ENCODE assay signal across 5 cellular contexts in genomic region chr6:154779157-154779556, GRCh38. TPM values are rescaled to one million over a fixed set of nuclear protein-coding genes. Genes with fewer than 3 reads are reported as not detected.
DNase-seq lines count a peak whose midpoint lies in the region; ATAC-seq and TF ChIP-seq lines count a peak whose summit lies in the region.
"Not testable (repeated sequence)": the region's sequence is repeated elsewhere in the genome, so short reads cannot be mapped to it uniquely, and the experiment has no call there.

No MANE protein-coding gene starts in this region.

- peaks cover 43% of the 10 kb centered on the region for H3K36me3 ChIP-seq in CD4-positive, CD25-positive, alpha-beta regulatory T cell (ENCODE audit: control insufficient read depth, insufficient read depth, low read length)
- not testable (repeated sequence) for H3K36me3 ChIP-seq in mucosa of descending colon (ENCODE audit: low read depth)

- CTCF ChIA-PET in WTC11 (lab: Charles Lee), result not testable (repeated sequence)

- ATAC-seq in CD4-positive, CD25-positive, alpha-beta regulatory T cell (ENCODE audit: low read depth in 2 of 2); WTC11; memory B cell (ENCODE audit: low read depth): not testable (repeated sequence)
- ATAC-seq in left colon (peak; percentile 71), mucosa of descending colon (peak; percentile 49)

- not testable (repeated sequence) for H3K9me3 ChIP-seq in CD4-positive, CD25-positive, alpha-beta regulatory T cell (ENCODE audit: control insufficient read depth in 2 of 2, low read length in 2 of 2); mucosa of descending colon

- TF ChIP-seq CTCF in WTC11 (IDR thresholded peaks at IDR 0.05); mucosa of descending colon (IDR thresholded peaks at IDR 0.05): not testable (repeated sequence)

- intact Hi-C loops in left colon (cut with DNase I, micrococcal nuclease); mucosa of descending colon (cut with DNase I, micrococcal nuclease): not testable (repeated sequence)

- not testable (repeated sequence) for DNase-seq in CD4-positive, CD25-positive, alpha-beta regulatory T cell; WTC11 (ENCODE audit: low spot score); left colon; memory B cell (ENCODE audit: low spot score in 2 of 2); mucosa of descending colon

- not testable (repeated sequence) for H3K4me3 Mint-ChIP-seq in CD4-positive, CD25-positive, alpha-beta regulatory T cell; WTC11; memory B cell

- H3K9me3 Mint-ChIP-seq in CD4-positive, CD25-positive, alpha-beta regulatory T cell; WTC11; memory B cell: not testable (repeated sequence)

- H3K4me1 ChIP-seq in CD4-positive, CD25-positive, alpha-beta regulatory T cell (ENCODE audit: control insufficient read depth, insufficient read depth, low read length, poor library complexity, severe bottlenecking); mucosa of descending colon (ENCODE audit: low read depth): not testable (repeated sequence)

- H3K27me3 Mint-ChIP-seq in CD4-positive, CD25-positive, alpha-beta regulatory T cell; WTC11 (ENCODE audit: low read depth); memory B cell: not testable (repeated sequence)

- POLR2A ChIA-PET in WTC11 (lab: Charles Lee), result not testable (repeated sequence)

- H3K4me1 Mint-ChIP-seq in CD4-positive, CD25-positive, alpha-beta regulatory T cell, result peaks cover 26 to 59% (median 42%) of the 10 kb centered on the region in 4 donors
- not testable (repeated sequence) for H3K4me1 Mint-ChIP-seq in WTC11, memory B cell

- peak overlapping the region in 2 of 3 donors; percentile 7 to 52 for H3K27ac Mint-ChIP-seq in CD4-positive, CD25-positive, alpha-beta regulatory T cell
- H3K27ac Mint-ChIP-seq in WTC11 (peak overlapping the region; percentile 10; the same call in 1 of the 2 replicates), memory B cell (peak overlapping the region; percentile 47)

- H3K4me3 ChIP-seq in CD4-positive, CD25-positive, alpha-beta regulatory T cell (ENCODE audit: low read depth, low read length); mucosa of descending colon: not testable (repeated sequence)

- not testable (repeated sequence) for H3K27me3 ChIP-seq in CD4-positive, CD25-positive, alpha-beta regulatory T cell (ENCODE audit: control insufficient read depth, insufficient read depth, low read length)

- not testable (repeated sequence) for H3K27ac ChIP-seq in CD4-positive, CD25-positive, alpha-beta regulatory T cell (ENCODE audit: insufficient read depth, low read length, poor library complexity, severe bottlenecking)

- H3K36me3 Mint-ChIP-seq in CD4-positive, CD25-positive, alpha-beta regulatory T cell, result peaks cover 38% of the 10 kb centered on the region
- H3K36me3 Mint-ChIP-seq in WTC11, result peaks cover 15% of the 10 kb centered on the region
- H3K36me3 Mint-ChIP-seq in memory B cell, result peaks cover 22% of the 10 kb centered on the region

RNA-seq across cellular contexts. Expression of gene SCAF8, which starts 45.9 kb away (rescaled TPM):
- total RNA-seq in CD4-positive, CD25-positive, alpha-beta regulatory T cell, result 72.0 TPM
- 10 to 100 TPM; 13.7 to 16.0 (median 14.8) TPM for polyA plus RNA-seq in CD4-positive, CD25-positive, alpha-beta regulatory T cell
- total RNA-seq in WTC11 (2021) (40.7 to 46.8 TPM (median 46.3 TPM) in 3 replicates), left colon (10 to 100 TPM; 32.6 to 35.8 TPM), mucosa of descending colon (10 to 100 TPM; 36.4 to 48.6 (median 45.0) TPM)
